Comparison of ENCODE assay signal across 29 cellular contexts in genomic region chr15:51390932-51391432, GRCh38. TPM values are rescaled to one million over a fixed set of nuclear protein-coding genes. Genes with fewer than 3 reads are reported as not detected.
A peak's percentile ranks its signal among the peaks of the same experiment; 100 is the strongest.
DNase-seq lines count a peak whose midpoint lies in the region; ATAC-seq, FAIRE-seq and TF ChIP-seq lines count a peak whose summit lies in the region.
"Had no signal": no experiment of that assay in that cellular context is flagged by ENCODE, and none has a peak within 500 bp of the region (broad histone marks: within the 10 kb centered on the region; RNA-seq: fewer than 3 reads in every experiment).

No MANE protein-coding gene starts in this region.

- no peak overlapping the region for H2BK15ac ChIP-seq in H1 (ENCODE audit: low read length)

- WGBS in H1 (ENCODE audit: extremely low coverage in 1 of 2, insufficient coverage in 1 of 2, insufficient read length in 1 of 2, insufficient replicate concordance in 2 of 2, low coverage in 1 of 2, low lambda C conversion rate in 2 of 2, missing lambda C conversion rate in 1 of 2), 2 experiments = 63% methylated on average over 5 of the region's 5 CpGs; no CpG with 5 or more reads in 1 of the 2 experiments

- no peak overlapping the region for H4K8ac ChIP-seq in H1 (ENCODE audit: extremely low read depth, insufficient read depth, low read length)

- peak overlapping the region; percentile 55 for H3K18ac ChIP-seq in H1 (ENCODE audit: extremely low read depth, low read length)

- no peaks in the 10 kb centered on the region for H3K23me2 ChIP-seq in H1 (ENCODE audit: low read depth, low read length)

- peak overlapping the region; percentile 1; the same call in 1 of the 2 replicates for H2BK5ac ChIP-seq in H1 (ENCODE audit: low read depth, low read length)

- CTCF ChIA-PET in H1 (lab: Charles Lee; ENCODE audit: partially characterized antibody) = interaction anchor here (1.4 to 7.8 kb wide), 7 partner anchors 8 to 109 kb away, joined by 3 to 70 read pairs (median 10); no protein-coding TSS in a partner anchor

- H2AK5ac ChIP-seq in H1 (ENCODE audit: low read depth, low read length) = 0 out of 2 replicates have a peak overlapping the region, but pooled peaks have one; percentile 75

- peak overlapping the region; percentile 16 for H4K91ac ChIP-seq in H1 (replicated peaks; ENCODE audit: insufficient read length, low read length)

- TF ChIP-seq CTCF in H1 (IDR thresholded peaks at IDR 0.05; ENCODE audit: control extremely low read depth in 1 of 3, insufficient read depth in 1 of 3, low read depth in 1 of 3, low read length in 3 of 3) = no peak

- no peak overlapping the region for H3K27ac ChIP-seq in H1 (ENCODE audit: low read depth, low read length)
- H3K27ac ChIP-seq: adrenal gland, C4-2B, heart right ventricle, pancreas, suprapubic skin, vagina had no signal

- peak overlapping the region; percentile 40; the same call in 1 of the 2 replicates for H2BK20ac ChIP-seq in H1 (ENCODE audit: low read length)

- no peak for TF ChIP-seq POLR2A in H1 (IDR thresholded peaks at IDR 0.05; ENCODE audit: control extremely low read depth in 1 of 2, low read depth in 2 of 2, low read length in 2 of 2)

- H3K79me1 ChIP-seq in H1 (ENCODE audit: low read depth, low read length) = no peaks in the 10 kb centered on the region

- peak overlapping the region; percentile 2 to 5; a peak in 1 of 4 replicates for H3K4me2 ChIP-seq in H1 (ENCODE audit: insufficient read depth in 1 of 2, low read depth in 2 of 2, low read length in 2 of 2)

- no peak overlapping the region for H3K56ac ChIP-seq in H1 (replicated peaks; ENCODE audit: insufficient read length, low read depth, low read length)

- no peak overlapping the region for H3K9ac ChIP-seq in H1 (replicated peaks in 1 of 4; ENCODE audit: extremely low read depth in 1 of 4, low read depth in 3 of 4, low read length in 3 of 4)

- H3K14ac ChIP-seq in H1 (ENCODE audit: insufficient read length) = no peak overlapping the region

- no peaks in the 10 kb centered on the region for H3K79me2 ChIP-seq in H1 (ENCODE audit: control insufficient read depth in 1 of 2, insufficient read depth in 2 of 2, low read length in 2 of 2)

- no peaks in the 10 kb centered on the region for H4K20me1 ChIP-seq in H1 (replicated peaks in 1 of 2; ENCODE audit: control insufficient read depth in 1 of 2, insufficient read depth in 2 of 2, low read length in 2 of 2)

- FAIRE-seq in H1 (lab: Jason Lieb, UNC) = peak; percentile 86
- FAIRE-seq: bronchial epithelial cell, endothelial cell of umbilical vein, G401.6, kidney, pancreas, TTC549 had no signal

- no peak overlapping the region for H3K4me3 ChIP-seq in H1 (ENCODE audit: extremely low read depth in 1 of 4, insufficient read depth in 2 of 4, low read depth in 3 of 4, low read length in 4 of 4)
- no peak overlapping the region for H3K4me3 ChIP-seq in neuron (ENCODE audit: low read length)
- H3K4me3 ChIP-seq: adrenal gland, heart right ventricle, lung, pancreas, suprapubic skin, vagina had no signal

- no peak overlapping the region for H3K4ac ChIP-seq in H1 (replicated peaks; ENCODE audit: insufficient read length, low read depth, low read length)

- no peak for TF ChIP-seq RAD21 in H1 (IDR thresholded peaks at IDR 0.05 in 1 of 2, conservative IDR thresholded peaks at IDR 0.05 in 1 of 2; ENCODE audit: low read depth in 2 of 2, low read length in 2 of 2)

- no peak for ATAC-seq in GM21367 (IDR thresholded peaks at IDR 0.05; ENCODE audit: unreplicated experiment)
- ATAC-seq: heart right ventricle, pancreas, sciatic nerve had no signal

- H3K23ac ChIP-seq in H1 (ENCODE audit: insufficient read length) = no peak overlapping the region

- H2AFZ ChIP-seq in H1 (ENCODE audit: low read length) = no peak overlapping the region
- H2AFZ ChIP-seq in neuron (ENCODE audit: low read depth, low read length) = peak overlapping the region; percentile 12

- no peaks in the 10 kb centered on the region for H3K36me3 ChIP-seq in H1 (ENCODE audit: control insufficient read depth in 2 of 4, insufficient read depth in 4 of 4, low read length in 3 of 4)
- no peaks in the 10 kb centered on the region for H3K36me3 ChIP-seq in neuron (ENCODE audit: insufficient read depth, low read length)
- H3K36me3 ChIP-seq: adrenal gland, heart right ventricle, pancreas, suprapubic skin, vagina had no signal

- no peak overlapping the region for H2BK120ac ChIP-seq in H1 (replicated peaks; ENCODE audit: low read depth, low read length)

- H4K5ac ChIP-seq in H1 (ENCODE audit: insufficient read length, low read depth, low read length) = no peak overlapping the region

- 0 out of 4 replicates have a peak, but pooled peaks cover 0 to 3% of the 10 kb centered on the region in 2 experiments for H3K9me3 ChIP-seq in H1 (ENCODE audit: insufficient read depth in 2 of 2, low read depth in 1 of 2, low read length in 1 of 2)
- no peaks in the 10 kb centered on the region for H3K9me3 ChIP-seq in neuron (ENCODE audit: low read length)
- H3K9me3 ChIP-seq: adrenal gland, heart right ventricle, pancreas, suprapubic skin, vagina had no signal

- H2BK12ac ChIP-seq in H1 (ENCODE audit: low read depth, low read length) = peak overlapping the region; percentile 95

- POLR2A ChIA-PET in H1 (lab: Charles Lee; ENCODE audit: partially characterized antibody) = no interaction called here

- H3K27me3 ChIP-seq in H1 (replicated peaks in 1 of 4; ENCODE audit: control insufficient read depth in 3 of 4, extremely low read depth in 1 of 4, insufficient read depth in 3 of 4, low read length in 3 of 4) (no peaks in the 10 kb centered on the region), neuron (ENCODE audit: insufficient read depth, low read length) (no peaks in the 10 kb centered on the region)
- H3K27me3 ChIP-seq: adrenal gland, heart right ventricle, pancreas, suprapubic skin, vagina had no signal

- DNase-seq in NOMO-1 treated with DMSO at 0.1 percent for 48 hours (lab: John Stamatoyannopoulos, UW; ENCODE audit: unreplicated experiment) (peak; percentile 14), NOMO-1 (lab: John Stamatoyannopoulos, UW; ENCODE audit: unreplicated experiment in 2 of 2) (no peak), NCI-H2227 treated with DMSO at 0.1 percent for 48 hours (lab: John Stamatoyannopoulos, UW) (peak; percentile 31), H1 (ENCODE audit: low read depth in 1 of 2, low spot score in 2 of 2) (peak in 1 of 2 experiments; percentile 62), GM19238 (ENCODE audit: insufficient read length, low spot score) (no peak), activated gamma-delta T cell (lab: John Stamatoyannopoulos, UW) (no peak)
- DNase-seq: activated CD4-positive, alpha-beta T cell treated with anti-CD3 and anti-CD28 coated beads for 48 hours; activated CD8-positive, alpha-beta memory T cell treated with anti-CD3 and anti-CD28 coated beads, Interleukin-2, amount 50 U/mL, for 48 hours; activated effector memory CD4-positive, alpha-beta T cell treated with anti-CD3 and anti-CD28 coated beads, Interleukin-2, amount 50 U/mL, for 16 hours; adrenal gland; cortex of kidney; heart right ventricle; kidney; NCI-H187 treated with DMSO at 0.1 percent for 48 hours; NCI-H446 treated with DMSO at 0.1 percent for 48 hours; pancreas had no signal

- no peak for TF ChIP-seq EP300 in H1 (IDR thresholded peaks at IDR 0.05; ENCODE audit: borderline replicate concordance in 1 of 2, low read depth in 2 of 2, low read length in 2 of 2)

- H3K4me1 ChIP-seq in H1 (replicated peaks in 1 of 4; ENCODE audit: control insufficient read depth in 3 of 4, insufficient read depth in 4 of 4, low read length in 3 of 4) (peaks cover 6 to 14% (median 10%) of the 10 kb centered on the region in 4 experiments; a peak in 6 of 7 replicates), neuron (ENCODE audit: insufficient read depth, low read length) (peaks cover 11% of the 10 kb centered on the region)
- H3K4me1 ChIP-seq: adrenal gland, pancreas, suprapubic skin, vagina had no signal

TF ChIP-seq in H1, 55 proteins besides CTCF, POLR2A, EP300 and RAD21:
- TF ChIP-seq CEBPB (IDR thresholded peaks at IDR 0.05; ENCODE audit: low read depth, low read length) (peak; percentile 30; the same call in 1 of the 2 replicates), SAP30 (IDR thresholded peaks at IDR 0.05; ENCODE audit: insufficient read depth, insufficient replicate concordance, low read length) (no peak), YY1 (IDR thresholded peaks at IDR 0.05; ENCODE audit: low read depth, low read length) (no peak), CTBP2 (IDR thresholded peaks at IDR 0.05; ENCODE audit: borderline replicate concordance, insufficient read depth, insufficient read length, low read length) (no peak), POU5F1 (IDR thresholded peaks at IDR 0.05; ENCODE audit: low read depth, low read length) (no peak), SRF (IDR thresholded peaks at IDR 0.05; ENCODE audit: low read depth, low read length) (no peak), TEAD4 (IDR thresholded peaks at IDR 0.05; ENCODE audit: low read depth, low read length) (peak; percentile 76; the same call in 1 of the 2 replicates), KDM5A (IDR thresholded peaks at IDR 0.05; ENCODE audit: low read length) (no peak), POLR2AphosphoS5 (IDR thresholded peaks at IDR 0.05; ENCODE audit: low read depth, low read length) (no peak), MAFK (IDR thresholded peaks at IDR 0.05; ENCODE audit: low read depth, low read length) (no peak)

RNA-seq across cellular contexts. Expression of gene GLDN, which starts 49.5 kb away (rescaled TPM):
- total RNA-seq in H1 (2021; fragmentation: NEBNext Ultra II Directional; extraction: Animal tissue kit (Norgen Biotek cat#: 25700)) = 0.44 and 0.50 TPM in 2 replicates
- 0.16 and 0.24 TPM in 2 replicates for polyA plus RNA-seq in H1 (2011; rRNA removed)
- 0.30 TPM for polyA plus RNA-seq in H1 (2011; cell fraction: cytosol; rRNA removed)
- 1.1 TPM for polyA plus RNA-seq in H1 (2011; cell fraction: nucleus; rRNA removed)
- polyA plus RNA-seq in H1 (2012, experiment 1 of 2) = 0.28 to 0.34 TPM (median 0.32 TPM) in 4 replicates
- polyA plus RNA-seq in H1 (2012, experiment 2 of 2) = 0.04 TPM
- polyA plus RNA-seq in H1 (2013, experiment 1 of 2) = 0.57 TPM
- 0.35 TPM for polyA plus RNA-seq in H1 (2013, experiment 2 of 2)
- 0.95 and 1.1 TPM in 2 replicates for polyA minus RNA-seq in H1 (2011; rRNA and poly(A)+ RNA removed)
- not detected for polyA minus RNA-seq in H1 (2011; cell fraction: cytosol; rRNA and poly(A)+ RNA removed)
- 2.9 TPM for polyA minus RNA-seq in H1 (2011; cell fraction: nucleus; rRNA and poly(A)+ RNA removed)
- total RNA-seq: endothelial cell of umbilical vein had no signal
- polyA plus RNA-seq: endothelial cell of umbilical vein, IgD-negative memory B cell had no signal

RNA-seq across cellular contexts. Expression of gene CYP19A1, which starts 52.6 kb away (rescaled TPM):
- not detected in 2 replicates for total RNA-seq in H1 (2021; fragmentation: NEBNext Ultra II Directional; extraction: Animal tissue kit (Norgen Biotek cat#: 25700))
- polyA plus RNA-seq in H1 (2011; rRNA removed) = not detected in 2 replicates
- not detected for polyA plus RNA-seq in H1 (2011; cell fraction: cytosol; rRNA removed)
- polyA plus RNA-seq in H1 (2011; cell fraction: nucleus; rRNA removed) = not detected
- polyA plus RNA-seq in H1 (2012, experiment 1 of 2) = 0.25 to 0.29 TPM in 2 of 4 replicates, not detected in the others
- not detected for polyA plus RNA-seq in H1 (2012, experiment 2 of 2)
- polyA plus RNA-seq in H1 (2013, experiment 1 of 2) = 0.04 TPM
- 0.07 TPM for polyA plus RNA-seq in H1 (2013, experiment 2 of 2)
- polyA minus RNA-seq in H1 (2011; rRNA and poly(A)+ RNA removed) = not detected in 2 replicates
- polyA minus RNA-seq in H1 (2011; cell fraction: cytosol; rRNA and poly(A)+ RNA removed) = not detected
- not detected for polyA minus RNA-seq in H1 (2011; cell fraction: nucleus; rRNA and poly(A)+ RNA removed)
- total RNA-seq: bronchial epithelial cell, endothelial cell of umbilical vein had no signal
- polyA plus RNA-seq: AG04450, endothelial cell of umbilical vein, IgD-negative memory B cell had no signal

Comparison
In these comparisons a context has a peak if more than half of its experiments do, and no peak if none do; other contexts are left out.
1. DNase-seq: peak in NOMO-1 treated with DMSO at 0.1 percent for 48 hours (single experiment) and NCI-H2227 treated with DMSO at 0.1 percent for 48 hours (single experiment); none in NOMO-1 (0 of 2), GM19238 (single experiment) and activated gamma-delta T cell (single experiment).